ENCODE assay signal across 7 cellular contexts in genomic region chr15:96332854-96333193, GRCh38. TPM values are rescaled to one million over a fixed set of nuclear protein-coding genes. Genes with fewer than 3 reads are reported as not detected.
DNase-seq lines count a peak whose midpoint lies in the region; ATAC-seq lines count a peak whose summit lies in the region.

No MANE protein-coding gene starts in this region.

- peaks cover 75% of the 10 kb centered on the region for H3K27me3 Mint-ChIP-seq in activated T-helper 2 cell treated with anti-CD3 and anti-CD28 coated beads, Interferon-gamma antibody, Interleukin-2, Interleukin-4, amounts not matched to agents 10 μg/mL and 5 μg/mL and 100 μg/mL, durations not matched to agents 14 hours and 24 hours and 36 hours (ENCODE audit: low read depth)
- H3K27me3 Mint-ChIP-seq in stimulated activated naive CD8-positive, alpha-beta T cell treated with anti-CD3 and anti-CD28 coated beads, Interleukin-15, amount 100 ng/mL, for 72 hours = peaks cover 99% of the 10 kb centered on the region

- H3K27me3 ChIP-seq in HUES48 (ENCODE audit: control insufficient read depth, insufficient read depth, low read length) (peaks cover 95% of the 10 kb centered on the region), iPS-20b (ENCODE audit: insufficient read depth, low read length) (peaks cover 95% of the 10 kb centered on the region)

- H3K9me3 ChIP-seq in HUES48 (ENCODE audit: control insufficient read depth, insufficient read depth, low read length) (no peaks in the 10 kb centered on the region), iPS-20b (ENCODE audit: insufficient read depth, low read depth, low read length) (no peaks in the 10 kb centered on the region; the same call in 1 of the 2 replicates)

- H3K4me3 Mint-ChIP-seq in activated T-helper 2 cell treated with anti-CD3 and anti-CD28 coated beads, Interferon-gamma antibody, Interleukin-2, Interleukin-4, amounts not matched to agents 10 μg/mL and 5 μg/mL and 100 μg/mL, durations not matched to agents 14 hours and 24 hours and 36 hours (ENCODE audit: low read depth) = peak overlapping the region; percentile 26
- H3K4me3 Mint-ChIP-seq in stimulated activated naive CD8-positive, alpha-beta T cell treated with anti-CD3 and anti-CD28 coated beads, Interleukin-15, amount 100 ng/mL, for 72 hours = peak overlapping the region; percentile 67 to 84

- DNase-seq in activated T-helper 2 cell treated with anti-CD3 and anti-CD28 coated beads, Interferon-gamma antibody, Interleukin-2, Interleukin-4, amounts not matched to agents 10 μg/mL and 5 μg/mL and 100 μg/mL, durations not matched to agents 14 hours and 24 hours and 36 hours (ENCODE audit: low spot score) = no peak
- no peak for DNase-seq in stimulated activated naive CD8-positive, alpha-beta T cell treated with anti-CD3 and anti-CD28 coated beads, Interleukin-15, amount 100 ng/mL, for 72 hours
- DNase-seq in activated CD8-positive, alpha-beta memory T cell treated with anti-CD3 and anti-CD28 coated beads, Interleukin-2, amount 50 U/mL, for 48 hours = no peak
- no peak for DNase-seq in effector CD8-positive, alpha-beta T cell (lab: John Stamatoyannopoulos, UW)

- intact Hi-C loops in activated T-helper 2 cell treated with anti-CD3 and anti-CD28 coated beads, Interferon-gamma antibody, Interleukin-2, Interleukin-4, amounts not matched to agents 10 μg/mL and 5 μg/mL and 100 μg/mL, durations not matched to agents 14 hours and 24 hours and 36 hours (cut with micrococcal nuclease) = loop anchor here (10.0 kb wide), 1 partner anchor 278 kb away; no protein-coding TSS in a partner anchor

- no peaks in the 10 kb centered on the region for H3K9me3 Mint-ChIP-seq in activated T-helper 2 cell treated with anti-CD3 and anti-CD28 coated beads, Interferon-gamma antibody, Interleukin-2, Interleukin-4, amounts not matched to agents 10 μg/mL and 5 μg/mL and 100 μg/mL, durations not matched to agents 14 hours and 24 hours and 36 hours
- no peaks in the 10 kb centered on the region for H3K9me3 Mint-ChIP-seq in stimulated activated naive CD8-positive, alpha-beta T cell treated with anti-CD3 and anti-CD28 coated beads, Interleukin-15, amount 100 ng/mL, for 72 hours

- H3K4me3 ChIP-seq in HUES48 (ENCODE audit: low read depth, low read length) = peak overlapping the region; percentile 49
- peak overlapping the region; percentile 45 for H3K4me3 ChIP-seq in iPS-20b (ENCODE audit: low read length)

- ATAC-seq in stimulated activated naive CD8-positive, alpha-beta T cell treated with anti-CD3 and anti-CD28 coated beads, Interleukin-15, amount 100 ng/mL, for 72 hours = no peak
- ATAC-seq in HG03108 (IDR thresholded peaks at IDR 0.05; ENCODE audit: unreplicated experiment) = no peak

- no peak overlapping the region for H3K27ac ChIP-seq in HUES48 (ENCODE audit: low read depth, low read length)
- no peak overlapping the region for H3K27ac ChIP-seq in iPS-20b (ENCODE audit: low read length)

- no peak overlapping the region for H3K9ac ChIP-seq in HUES48 (ENCODE audit: low read depth, low read length)
- no peak overlapping the region; the same call in 1 of the 2 replicates for H3K9ac ChIP-seq in iPS-20b (ENCODE audit: low read depth, low read length)

- H3K36me3 ChIP-seq in HUES48 (ENCODE audit: control insufficient read depth, insufficient read depth, low read length) = no peaks in the 10 kb centered on the region
- no peaks in the 10 kb centered on the region for H3K36me3 ChIP-seq in iPS-20b (ENCODE audit: insufficient read depth, low read depth, low read length)

- H3K36me3 Mint-ChIP-seq in activated T-helper 2 cell treated with anti-CD3 and anti-CD28 coated beads, Interferon-gamma antibody, Interleukin-2, Interleukin-4, amounts not matched to agents 10 μg/mL and 5 μg/mL and 100 μg/mL, durations not matched to agents 14 hours and 24 hours and 36 hours (ENCODE audit: low read depth) = peaks cover 4% of the 10 kb centered on the region

- H3K27ac Mint-ChIP-seq in activated T-helper 2 cell treated with anti-CD3 and anti-CD28 coated beads, Interferon-gamma antibody, Interleukin-2, Interleukin-4, amounts not matched to agents 10 μg/mL and 5 μg/mL and 100 μg/mL, durations not matched to agents 14 hours and 24 hours and 36 hours = peak overlapping the region; percentile 43
- H3K27ac Mint-ChIP-seq in stimulated activated naive CD8-positive, alpha-beta T cell treated with anti-CD3 and anti-CD28 coated beads, Interleukin-15, amount 100 ng/mL, for 72 hours = no peak overlapping the region

- H3K4me1 ChIP-seq in HUES48 (ENCODE audit: control insufficient read depth, insufficient read depth, low read length) = peaks cover 60% of the 10 kb centered on the region
- H3K4me1 ChIP-seq in iPS-20b (ENCODE audit: insufficient read depth, low read length) = peaks cover 27% of the 10 kb centered on the region

- H3K4me1 Mint-ChIP-seq in activated T-helper 2 cell treated with anti-CD3 and anti-CD28 coated beads, Interferon-gamma antibody, Interleukin-2, Interleukin-4, amounts not matched to agents 10 μg/mL and 5 μg/mL and 100 μg/mL, durations not matched to agents 14 hours and 24 hours and 36 hours (ENCODE audit: low read depth) = peaks cover 6% of the 10 kb centered on the region
- H3K4me1 Mint-ChIP-seq in stimulated activated naive CD8-positive, alpha-beta T cell treated with anti-CD3 and anti-CD28 coated beads, Interleukin-15, amount 100 ng/mL, for 72 hours = peaks cover 38% of the 10 kb centered on the region

RNA-seq across cellular contexts. Expression of gene NR2F2, which starts 2.3 kb away (rescaled TPM):
- not detected in 2 replicates for total RNA-seq in activated T-helper 2 cell treated with anti-CD3 and anti-CD28 coated beads, Interferon-gamma antibody, Interleukin-2, Interleukin-4, amounts not matched to agents 10 μg/mL and 5 μg/mL and 100 μg/mL, durations not matched to agents 14 hours and 24 hours and 36 hours
